In genomic region chr22:43471606-43472135, GRCh38 we compare ENCODE assay signal across 26 cellular contexts. TPM values are rescaled to one million over a fixed set of nuclear protein-coding genes. Genes with fewer than 3 reads are reported as not detected.
A peak's percentile ranks its signal among the peaks of the same experiment; 100 is the strongest.
DNase-seq lines count a peak whose midpoint lies in the region; ATAC-seq, FAIRE-seq and TF ChIP-seq lines count a peak whose summit lies in the region.
"Had no signal": no experiment of that assay in that cellular context is flagged by ENCODE, and none has a peak within 500 bp of the region (broad histone marks: within the 10 kb centered on the region; RNA-seq: fewer than 3 reads in every experiment).

No MANE protein-coding gene starts in this region.

- H3K9ac ChIP-seq in IMR-90 (ENCODE audit: low read depth, low read length) (no peak overlapping the region), neuronal stem cell (ENCODE audit: low read depth, low read length, poor library complexity) (no peak overlapping the region)
- H3K9ac ChIP-seq: GM23248 had no signal

- CTCF ChIA-PET in IMR-90 (lab: Yijun Ruan, JAX) (no interaction called here), HEK293T (lab: Yijun Ruan, JAX) (no interaction called here)

- H2BK120ac ChIP-seq in IMR-90 (ENCODE audit: low read depth, low read length): no peak overlapping the region
- H2BK120ac ChIP-seq in neuronal stem cell (ENCODE audit: low read depth, low read length): no peak overlapping the region

- H3K9me3 ChIP-seq in IMR-90 (ENCODE audit: control insufficient read depth, insufficient read depth, low read length) (no peaks in the 10 kb centered on the region), neuronal stem cell (replicated peaks in 1 of 2; ENCODE audit: control insufficient read depth in 2 of 2, insufficient read depth in 1 of 2, low read depth in 1 of 2, low read length in 2 of 2) (no peaks in the 10 kb centered on the region), testis (no peaks in the 10 kb centered on the region), uterus (no peaks in the 10 kb centered on the region)

- TF ChIP-seq CTCF in IMR-90 (conservative IDR thresholded peaks at IDR 0.05; ENCODE audit: low read depth, low read length): no peak
- TF ChIP-seq CTCF in testis (IDR thresholded peaks at IDR 0.05): no peak
- TF ChIP-seq CTCF in uterus (IDR thresholded peaks at IDR 0.05): no peak

- no peak overlapping the region for H2AK5ac ChIP-seq in IMR-90 (ENCODE audit: low read depth, low read length)
- peak overlapping the region; percentile 9 for H2AK5ac ChIP-seq in neuronal stem cell (ENCODE audit: low read depth, low read length)

- no peaks in the 10 kb centered on the region for H3K36me3 ChIP-seq in IMR-90 (ENCODE audit: control insufficient read depth, insufficient read depth, low read length)
- H3K36me3 ChIP-seq in neuronal stem cell (replicated peaks in 1 of 2; ENCODE audit: control insufficient read depth in 2 of 2, insufficient read depth in 2 of 2, low read length in 2 of 2): peaks cover 0 to 2% of the 10 kb centered on the region in 2 donors
- no peaks in the 10 kb centered on the region for H3K36me3 ChIP-seq in testis (ENCODE audit: low read depth, missing control alignments)
- no peaks in the 10 kb centered on the region for H3K36me3 ChIP-seq in uterus

- no peaks in the 10 kb centered on the region for H4K20me1 ChIP-seq in IMR-90 (ENCODE audit: insufficient read depth, low read length)

- no peak overlapping the region for H4K8ac ChIP-seq in IMR-90 (ENCODE audit: low read depth in 2 of 2, low read length in 2 of 2)
- no peak overlapping the region for H4K8ac ChIP-seq in neuronal stem cell (ENCODE audit: low read depth, low read length)

- H3K27me3 ChIP-seq in IMR-90 (ENCODE audit: control insufficient read depth, insufficient read depth, low read length): no peaks in the 10 kb centered on the region; the same call in 1 of the 2 replicates
- peaks cover 0 to 4% (median 0%) of the 10 kb centered on the region in 3 experiments for H3K27me3 ChIP-seq in neuronal stem cell (ENCODE audit: control insufficient read depth in 3 of 3, insufficient read depth in 3 of 3, low read depth in 1 of 3, low read length in 3 of 3)
- no peaks in the 10 kb centered on the region for H3K27me3 ChIP-seq in testis
- H3K27me3 ChIP-seq in uterus: no peaks in the 10 kb centered on the region

- H2AK9ac ChIP-seq in IMR-90 (replicated peaks; ENCODE audit: low read depth, low read length, poor library complexity): no peak overlapping the region

- no peak for ATAC-seq in IMR-90 (ENCODE audit: low read depth)
- ATAC-seq: HCT116 had no signal

- in situ Hi-C loops in IMR-90 (cut with MboI; ENCODE audit: low sequenced_read_pairs): no loop called here

- H2BK5ac ChIP-seq in IMR-90 (ENCODE audit: low read depth, low read length, poor library complexity, severe bottlenecking) (no peak overlapping the region), neuronal stem cell (ENCODE audit: low read length) (peak overlapping the region; percentile 43)

- H3K4me2 ChIP-seq in IMR-90 (ENCODE audit: low read depth, low read length): no peak overlapping the region
- no peak overlapping the region for H3K4me2 ChIP-seq in neuronal stem cell (ENCODE audit: insufficient read depth, low read length, poor library complexity, severe bottlenecking)

- POLR2A ChIA-PET in IMR-90 (lab: Charles Lee; ENCODE audit: unreplicated experiment) (no interaction called here), HEK293T (lab: Yijun Ruan, JAX) (no interaction called here)

- no CpG with 5 or more reads among the region's 11 CpGs for WGBS in IMR-90 (ENCODE audit: extremely low coverage in 2 of 2, insufficient read length in 1 of 2), 2 experiments
- no CpG with 5 or more reads among the region's 11 CpGs for WGBS in neuronal stem cell (ENCODE audit: extremely low coverage in 2 of 2, insufficient read length in 2 of 2, insufficient replicate concordance in 1 of 2), 2 donors
- WGBS in testis, 2 donors: 52 to 65% methylated on average over 3 to 11 of the region's 11 CpGs

- dilution Hi-C loops in IMR-90 (cut with HindIII; ENCODE audit: low sequenced_read_pairs, unreplicated experiment): no loop called here

- FAIRE-seq in GM12891 (lab: Jason Lieb, UNC): no peak
- FAIRE-seq: GM12892, GM19239, H1 had no signal

- intact Hi-C loops in IMR-90 (cut with micrococcal nuclease) (no loop called here), testis (cut with DNase I; ENCODE audit: low total_unique reads) (no loop called here), uterus (cut with DNase I; ENCODE audit: low total_unique reads) (no loop called here)

- H3K9me1 ChIP-seq in IMR-90 (ENCODE audit: insufficient read depth, low read length): no peaks in the 10 kb centered on the region

- H3K27ac ChIP-seq in IMR-90 (ENCODE audit: insufficient read depth, low read length) (no peak overlapping the region), angular gyrus (ENCODE audit: low read depth, low read length) (peak overlapping the region; percentile 33), neuronal stem cell (replicated peaks; ENCODE audit: low read length) (no peak overlapping the region), testis (no peak overlapping the region), uterus (no peak overlapping the region)
- H3K27ac ChIP-seq: GM23248 had no signal

- H3K79me1 ChIP-seq in IMR-90 (ENCODE audit: low read depth in 1 of 2, low read length in 2 of 2) (no peaks in the 10 kb centered on the region), neuronal stem cell (ENCODE audit: low read depth, low read length) (peaks cover 4% of the 10 kb centered on the region)

- H2BK20ac ChIP-seq in IMR-90 (ENCODE audit: low read depth, low read length): no peak overlapping the region

- H3K23ac ChIP-seq in IMR-90 (ENCODE audit: low read depth, low read length) (no peak overlapping the region), neuronal stem cell (ENCODE audit: low read depth, low read length, poor library complexity) (peak overlapping the region; percentile 35)

- H3K14ac ChIP-seq in IMR-90 (replicated peaks; ENCODE audit: low read depth, low read length) (no peak overlapping the region), neuronal stem cell (ENCODE audit: low read length) (no peak overlapping the region)

- no peak overlapping the region for H2BK12ac ChIP-seq in neuronal stem cell (ENCODE audit: low read length)

- no peak for TF ChIP-seq RAD21 in IMR-90 (IDR thresholded peaks at IDR 0.05; ENCODE audit: low read length)

- no TSS peak for BruUV-seq in IMR-90 (replicated peaks; lab: Mats Ljungman, UMichigan)

- H4K91ac ChIP-seq in IMR-90 (ENCODE audit: insufficient read depth, low read depth, low read length) (no peak overlapping the region), neuronal stem cell (ENCODE audit: low read depth, low read length, poor library complexity) (no peak overlapping the region)

- no peak overlapping the region for H4K5ac ChIP-seq in IMR-90 (ENCODE audit: low read depth, low read length)

- TF ChIP-seq POLR2A in IMR-90 (IDR thresholded peaks at IDR 0.05; ENCODE audit: low read depth, low read length): no peak
- TF ChIP-seq POLR2A in testis (IDR thresholded peaks at IDR 0.05): no peak
- no peak for TF ChIP-seq POLR2A in GM12891 (IDR thresholded peaks at IDR 0.05; ENCODE audit: low read depth, low read length)
- TF ChIP-seq POLR2A in uterus (IDR thresholded peaks at IDR 0.05): no peak

- H2AFZ ChIP-seq in IMR-90 (replicated peaks; ENCODE audit: low read length, poor library complexity) (peak overlapping the region; percentile 32), neuronal stem cell (ENCODE audit: low read length) (no peak overlapping the region)
- H2AFZ ChIP-seq: GM23248 had no signal

- H2BK15ac ChIP-seq in IMR-90 (ENCODE audit: low read depth, low read length) (no peak overlapping the region), neuronal stem cell (ENCODE audit: low read length) (no peak overlapping the region)

- DNase-seq in IMR-90: no peak
- no peak for DNase-seq in neuronal stem cell (ENCODE audit: low spot score)
- peak; percentile 25 for DNase-seq in testis
- no peak for DNase-seq in HEK293T (ENCODE audit: extremely low spot score)
- DNase-seq in GM12891 (ENCODE audit: insufficient read length, low spot score): no peak
- DNase-seq in uterus: no peak
- DNase-seq: C1 segment of cervical spinal cord; Calu3; CD4-positive, alpha-beta memory T cell; COR-L47; DMS53; DMS79 treated with DMSO at 0.1 percent for 48 hours; GF-D8; GM23248; H9; HFFc6 had no signal

- H3K4me3 ChIP-seq in IMR-90 (ENCODE audit: insufficient read depth, low read depth, low read length) (no peak overlapping the region), neuronal stem cell (ENCODE audit: low read length in 2 of 2) (no peak overlapping the region), testis (no peak overlapping the region), uterus (no peak overlapping the region)
- H3K4me3 ChIP-seq: GM23248 had no signal

- no peak overlapping the region for H3K4ac ChIP-seq in IMR-90 (ENCODE audit: low read depth, low read length)
- no peak overlapping the region for H3K4ac ChIP-seq in neuronal stem cell (ENCODE audit: low read length)

- no peaks in the 10 kb centered on the region for H3K4me1 ChIP-seq in IMR-90 (ENCODE audit: control insufficient read depth, insufficient read depth, low read length)
- peaks cover 5 to 12% of the 10 kb centered on the region in 2 donors for H3K4me1 ChIP-seq in neuronal stem cell (ENCODE audit: control insufficient read depth in 2 of 2, insufficient read depth in 1 of 2, low read depth in 1 of 2, low read length in 2 of 2)
- H3K4me1 ChIP-seq in testis: peaks cover 7% of the 10 kb centered on the region
- no peaks in the 10 kb centered on the region for H3K4me1 ChIP-seq in uterus

- H3K56ac ChIP-seq in IMR-90 (ENCODE audit: extremely low read depth, insufficient read depth, low read length): no peak overlapping the region

- H3K18ac ChIP-seq in IMR-90 (ENCODE audit: low read depth, low read length): no peak overlapping the region
- H3K18ac ChIP-seq in neuronal stem cell (ENCODE audit: low read length): peak overlapping the region; percentile 16

TF ChIP-seq in IMR-90, 13 proteins besides CTCF, POLR2A, EP300 and RAD21 (continues in another document):
- TF ChIP-seq RFX5 (IDR thresholded peaks at IDR 0.05; ENCODE audit: low read depth, low read length) (no peak), NFE2L2 (IDR thresholded peaks at IDR 0.05; ENCODE audit: low read depth, low read length) (no peak)

TF ChIP-seq in HEK293T, 16 proteins besides CTCF, POLR2A, EP300 and RAD21 (continues in another document):
- TF ChIP-seq ELF4 (IDR thresholded peaks at IDR 0.05) (no peak), SUZ12 (IDR thresholded peaks at IDR 0.05) (no peak), NFRKB (IDR thresholded peaks at IDR 0.05) (no peak)

TF ChIP-seq in GM12891, 5 proteins besides CTCF, POLR2A, EP300 and RAD21 (continues in another document):
- no peak for TF ChIP-seq TAF1 (IDR thresholded peaks at IDR 0.05; ENCODE audit: low read depth, low read length)
- no peak for TF ChIP-seq POU2F2 (IDR thresholded peaks at IDR 0.05; ENCODE audit: low read depth, low read length)

RNA-seq across cellular contexts. Expression of gene MPPED1, which starts 59.9 kb away (rescaled TPM):
- total RNA-seq in IMR-90 (2012; rRNA removed) (not detected in 2 replicates), testis (1 to 10 TPM; 4.1 to 5.9 TPM), uterus (1 to 10 TPM in 1 of 4 donors, under 1 TPM in 1, not detected in 2; 0.67 to 8.4 TPM)
- polyA plus RNA-seq in IMR-90 (2012; rRNA removed) (not detected in 2 replicates), testis (ENCODE audit: insufficient read depth, low read depth, low replicate concordance) (1.3 TPM)
- polyA plus RNA-seq in IMR-90 (2012; cell fraction: cytosol; rRNA removed): not detected in 2 replicates
- polyA plus RNA-seq in IMR-90 (2012; cell fraction: nucleus; rRNA removed; ENCODE audit: low replicate concordance): not detected in 2 replicates
- 37.3 TPM for polyA plus RNA-seq in neuronal stem cell (2013, experiment 1 of 2)
- polyA plus RNA-seq in neuronal stem cell (2013, experiment 2 of 2): 37.4 TPM
- not detected for polyA plus RNA-seq in GM12891 (2012; ENCODE audit: low read depth, missing spikeins)
- total RNA-seq: A172; A673; Calu3; CD4-positive, alpha-beta memory T cell; Daoy; G401; GM23248; HFFc6 had no signal
- polyA plus RNA-seq: BJ; CD4-positive, alpha-beta memory T cell; GM23248 had no signal
